8 cellular contexts compared by ENCODE assay signal in genomic region chr2:54330226-54331094, GRCh38.
DNase-seq lines count a peak whose midpoint lies in the region; ATAC-seq and TF ChIP-seq lines count a peak whose summit lies in the region.

No MANE protein-coding gene starts in this region.

- ATAC-seq in GM19438 (IDR thresholded peaks at IDR 0.05; ENCODE audit: low read depth, unreplicated experiment) (peak; percentile 99), HG03565 (IDR thresholded peaks at IDR 0.05; ENCODE audit: unreplicated experiment) (peak; percentile 97)

- peaks cover 0 to 13% (median 12%) of the 10 kb centered on the region in 4 donors for H3K4me1 ChIP-seq in liver (ENCODE audit: control insufficient read depth in 4 of 4, insufficient read depth in 4 of 4, low read length in 3 of 4)

- TF ChIP-seq RAD21 in liver (IDR thresholded peaks at IDR 0.05) = no peak

- no peaks in the 10 kb centered on the region for H3K36me3 Mint-ChIP-seq in activated CD4-positive, alpha-beta memory T cell treated with anti-CD3 and anti-CD28 coated beads, Interleukin-2, amount 10 ng/mL, durations not matched to agents 7 days and 5 days (ENCODE audit: low read depth)

- H3K9me3 ChIP-seq in liver (ENCODE audit: control insufficient read depth in 4 of 4, low read length in 3 of 4) = no peaks in the 10 kb centered on the region

- H3K9ac ChIP-seq in liver (ENCODE audit: low read depth in 1 of 2, low read length in 2 of 2) = peak overlapping the region; percentile 28 to 76

- H3K4me1 Mint-ChIP-seq in activated CD4-positive, alpha-beta memory T cell treated with anti-CD3 and anti-CD28 coated beads, Interleukin-2, amount 10 ng/mL, durations not matched to agents 7 days and 5 days = peaks cover 13% of the 10 kb centered on the region

- H3K4me3 ChIP-seq in dorsolateral prefrontal cortex (peak overlapping the region; percentile 53 to 85 (median 72)), liver (ENCODE audit: low read depth in 1 of 3, low read length in 3 of 3) (peak overlapping the region; percentile 63 to 92 (median 78))

- intact Hi-C loops in dorsolateral prefrontal cortex (cut with DNase I) = loop anchor here (2.0 to 10.0 kb wide), 6 partner anchors 54 to 342 kb away; partner anchors contain the start of genes SPTBN1 (in 2 of the 2) and ACYP2 (in 1 of the 2)

- H3K27ac ChIP-seq in dorsolateral prefrontal cortex = peak overlapping the region; percentile 70 to 100 (median 96)
- H3K27ac ChIP-seq in liver (ENCODE audit: low read depth in 1 of 2, low read length in 2 of 2) = peak overlapping the region; percentile 81 to 84

- H3K27ac Mint-ChIP-seq in activated CD4-positive, alpha-beta memory T cell treated with anti-CD3 and anti-CD28 coated beads, Interleukin-2, amount 10 ng/mL, durations not matched to agents 7 days and 5 days = no peak overlapping the region

- no peaks in the 10 kb centered on the region for H3K36me3 ChIP-seq in liver (ENCODE audit: control insufficient read depth in 4 of 4, insufficient read depth in 3 of 4, low read depth in 1 of 4, low read length in 3 of 4)

- H3K4me3 Mint-ChIP-seq in activated CD4-positive, alpha-beta memory T cell treated with anti-CD3 and anti-CD28 coated beads, Interleukin-2, amount 10 ng/mL, durations not matched to agents 7 days and 5 days = peak overlapping the region; percentile 77

- TF ChIP-seq CTCF in dorsolateral prefrontal cortex (IDR thresholded peaks at IDR 0.05 in 54 of 56, conservative IDR thresholded peaks at IDR 0.05 in 2 of 56; ENCODE audit: low read depth in 1 of 56, partially characterized antibody in 56 of 56) = peak in 18 of 56 donors; percentile 1 to 47 (median 25)
- TF ChIP-seq CTCF in liver (IDR thresholded peaks at IDR 0.05; ENCODE audit: low read depth, low read length, missing input control) = no peak

- CTCF ChIA-PET in activated CD4-positive, alpha-beta memory T cell treated with anti-CD3 and anti-CD28 coated beads, Interleukin-2, amount 10 ng/mL, durations not matched to agents 7 days and 5 days (lab: Charles Lee) = no interaction called here

- WGBS in liver = 1% methylated on average over 53 of the region's 53 CpGs

- H3K9me3 Mint-ChIP-seq in activated CD4-positive, alpha-beta memory T cell treated with anti-CD3 and anti-CD28 coated beads, Interleukin-2, amount 10 ng/mL, durations not matched to agents 7 days and 5 days = no peaks in the 10 kb centered on the region

- H3K27me3 ChIP-seq in dorsolateral prefrontal cortex = no peaks in the 10 kb centered on the region
- no peaks in the 10 kb centered on the region for H3K27me3 ChIP-seq in liver (ENCODE audit: control insufficient read depth in 4 of 4, insufficient read depth in 4 of 4, low read length in 3 of 4)

- POLR2A ChIA-PET in activated CD4-positive, alpha-beta memory T cell treated with anti-CD3 and anti-CD28 coated beads, Interleukin-2, amount 10 ng/mL, durations not matched to agents 7 days and 5 days (lab: Charles Lee) = interaction anchor here (1.1 kb wide), 1 partner anchor 359 kb away, joined by 3 read pairs; no protein-coding TSS in a partner anchor

- DNase-seq in C1 segment of cervical spinal cord (lab: John Stamatoyannopoulos, UW) (peak; percentile 43 to 99 (median 91)), NCI-H748 treated with DMSO at 0.1 percent for 48 hours (lab: John Stamatoyannopoulos, UW) (peak; percentile 81), dorsolateral prefrontal cortex (peak; percentile 94 to 98 (median 97))
- peak; percentile 90 for DNase-seq in activated CD4-positive, alpha-beta memory T cell treated with anti-CD3 and anti-CD28 coated beads, Interleukin-2, amount 10 ng/mL, durations not matched to agents 7 days and 5 days
- DNase-seq in stimulated activated CD4-positive, alpha-beta T cell treated with anti-CD3 and anti-CD28 coated beads, Interleukin-2, amount 100 ng/mL, for 48 hours = peak; percentile 79 to 84

- H3K27me3 Mint-ChIP-seq in activated CD4-positive, alpha-beta memory T cell treated with anti-CD3 and anti-CD28 coated beads, Interleukin-2, amount 10 ng/mL, durations not matched to agents 7 days and 5 days = peaks cover 28% of the 10 kb centered on the region

TF ChIP-seq in liver, 16 proteins besides CTCF, POLR2A, EP300 and RAD21:
- no peak for TF ChIP-seq NR2F2 (IDR thresholded peaks at IDR 0.05)
- TF ChIP-seq, protein P1, sequence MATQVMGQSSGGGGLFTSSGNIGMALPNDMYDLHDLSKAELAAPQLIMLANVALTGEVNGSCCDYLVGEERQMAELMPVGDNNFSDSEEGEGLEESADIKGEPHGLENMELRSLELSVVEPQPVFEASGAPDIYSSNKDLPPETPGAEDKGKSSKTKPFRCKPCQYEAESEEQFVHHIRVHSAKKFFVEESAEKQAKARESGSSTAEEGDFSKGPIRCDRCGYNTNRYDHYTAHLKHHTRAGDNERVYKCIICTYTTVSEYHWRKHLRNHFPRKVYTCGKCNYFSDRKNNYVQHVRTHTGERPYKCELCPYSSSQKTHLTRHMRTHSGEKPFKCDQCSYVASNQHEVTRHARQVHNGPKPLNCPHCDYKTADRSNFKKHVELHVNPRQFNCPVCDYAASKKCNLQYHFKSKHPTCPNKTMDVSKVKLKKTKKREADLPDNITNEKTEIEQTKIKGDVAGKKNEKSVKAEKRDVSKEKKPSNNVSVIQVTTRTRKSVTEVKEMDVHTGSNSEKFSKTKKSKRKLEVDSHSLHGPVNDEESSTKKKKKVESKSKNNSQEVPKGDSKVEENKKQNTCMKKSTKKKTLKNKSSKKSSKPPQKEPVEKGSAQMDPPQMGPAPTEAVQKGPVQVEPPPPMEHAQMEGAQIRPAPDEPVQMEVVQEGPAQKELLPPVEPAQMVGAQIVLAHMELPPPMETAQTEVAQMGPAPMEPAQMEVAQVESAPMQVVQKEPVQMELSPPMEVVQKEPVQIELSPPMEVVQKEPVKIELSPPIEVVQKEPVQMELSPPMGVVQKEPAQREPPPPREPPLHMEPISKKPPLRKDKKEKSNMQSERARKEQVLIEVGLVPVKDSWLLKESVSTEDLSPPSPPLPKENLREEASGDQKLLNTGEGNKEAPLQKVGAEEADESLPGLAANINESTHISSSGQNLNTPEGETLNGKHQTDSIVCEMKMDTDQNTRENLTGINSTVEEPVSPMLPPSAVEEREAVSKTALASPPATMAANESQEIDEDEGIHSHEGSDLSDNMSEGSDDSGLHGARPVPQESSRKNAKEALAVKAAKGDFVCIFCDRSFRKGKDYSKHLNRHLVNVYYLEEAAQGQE (IDR thresholded peaks at IDR 0.05) = peak; percentile 89
- TF ChIP-seq, protein P2, sequence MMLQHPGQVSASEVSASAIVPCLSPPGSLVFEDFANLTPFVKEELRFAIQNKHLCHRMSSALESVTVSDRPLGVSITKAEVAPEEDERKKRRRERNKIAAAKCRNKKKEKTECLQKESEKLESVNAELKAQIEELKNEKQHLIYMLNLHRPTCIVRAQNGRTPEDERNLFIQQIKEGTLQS (IDR thresholded peaks at IDR 0.05) = no peak
- TF ChIP-seq, protein P3, sequence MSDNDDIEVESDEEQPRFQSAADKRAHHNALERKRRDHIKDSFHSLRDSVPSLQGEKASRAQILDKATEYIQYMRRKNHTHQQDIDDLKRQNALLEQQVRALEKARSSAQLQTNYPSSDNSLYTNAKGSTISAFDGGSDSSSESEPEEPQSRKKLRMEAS (IDR thresholded peaks at IDR 0.05) = peak; percentile 61
- TF ChIP-seq ZBTB33 (IDR thresholded peaks at IDR 0.05) = peak; percentile 10
- TF ChIP-seq HNF4A (conservative IDR thresholded peaks at IDR 0.05) = peak in 1 of 2 donors; percentile 19
- peak in 1 of 2 donors; percentile 2 for TF ChIP-seq RXRA (IDR thresholded peaks at IDR 0.05)
- TF ChIP-seq SP1 (IDR thresholded peaks at IDR 0.05) = peak; percentile 38
- TF ChIP-seq GABPA (IDR thresholded peaks at IDR 0.05 in 1 of 2, conservative IDR thresholded peaks at IDR 0.05 in 1 of 2) = no peak
- TF ChIP-seq TAF1 (conservative IDR thresholded peaks at IDR 0.05) = no peak
- TF ChIP-seq YY1 (IDR thresholded peaks at IDR 0.05) = peak; percentile 84

Comparison
In these comparisons a context has a peak if more than half of its experiments do, and no peak if none do; other contexts are left out.
1. Peak in every context shown above with its lines: DNase-seq, ATAC-seq, H3K4me3 ChIP-seq and H3K27ac ChIP-seq.